Comparison of ENCODE assay signal across 1 cellular context in genomic region chr14:99716850-99717681, GRCh38.
TF ChIP-seq lines count a peak whose summit lies in the region.

No MANE protein-coding gene starts in this region.

TF ChIP-seq in H1, 55 proteins besides CTCF, POLR2A, EP300 and RAD21:
- TF ChIP-seq HDAC6 (IDR thresholded peaks at IDR 0.05; ENCODE audit: low read depth, low read length) = no peak
- TF ChIP-seq RBBP5 (IDR thresholded peaks at IDR 0.05; ENCODE audit: borderline replicate concordance, low read depth, low read length) = no peak
- TF ChIP-seq GTF2F1 (IDR thresholded peaks at IDR 0.05; ENCODE audit: borderline replicate concordance, low read depth, low read length) = no peak
- no peak for TF ChIP-seq TEAD4 (IDR thresholded peaks at IDR 0.05; ENCODE audit: low read depth, low read length)
- TF ChIP-seq SP2 (IDR thresholded peaks at IDR 0.05; ENCODE audit: low read length) = no peak
- no peak for TF ChIP-seq SIRT6 (IDR thresholded peaks at IDR 0.05; ENCODE audit: low read length)
- no peak for TF ChIP-seq POLR2AphosphoS5 (IDR thresholded peaks at IDR 0.05; ENCODE audit: low read depth, low read length)
- TF ChIP-seq PHF8 (conservative IDR thresholded peaks at IDR 0.05; ENCODE audit: low read depth, low read length) = no peak
- no peak for TF ChIP-seq CREB1 (IDR thresholded peaks at IDR 0.05)
